8 cellular contexts compared by ENCODE assay signal in genomic region chr19:16457195-16457953, GRCh38. TPM values are rescaled to one million over a fixed set of nuclear protein-coding genes. Genes with fewer than 3 reads are reported as not detected.
A peak's percentile ranks its signal among the peaks of the same experiment; 100 is the strongest.
DNase-seq lines count a peak whose midpoint lies in the region; ATAC-seq and TF ChIP-seq lines count a peak whose summit lies in the region.

No MANE protein-coding gene starts in this region.

- CTCF ChIA-PET in activated CD8-positive, alpha-beta T cell treated with anti-CD3 and anti-CD28 coated beads for 36 hours (lab: Charles Lee), result no interaction called here
- CTCF ChIA-PET in activated CD8-positive, alpha-beta T cell treated with anti-CD3 and anti-CD28 coated beads, Interleukin-2, amount 10 ng/mL, durations not matched to agents 7 days and 5 days (lab: Charles Lee), result interaction anchor here (1.7 kb wide), 1 partner anchor 15 kb away, joined by 7 read pairs; no protein-coding TSS in a partner anchor
- CTCF ChIA-PET in T-cell (lab: Charles Lee), result interaction anchor here (0.5 to 0.6 kb wide), 2 partner anchors 22 to 189 kb away, joined by 3 read pairs; no protein-coding TSS in a partner anchor

- H3K9me3 Mint-ChIP-seq in activated CD8-positive, alpha-beta T cell treated with anti-CD3 and anti-CD28 coated beads for 36 hours, result no peaks in the 10 kb centered on the region
- no peaks in the 10 kb centered on the region for H3K9me3 Mint-ChIP-seq in activated CD8-positive, alpha-beta T cell treated with anti-CD3 and anti-CD28 coated beads, Interleukin-2, amount 10 ng/mL, durations not matched to agents 7 days and 5 days (ENCODE audit: insufficient read depth)
- no peaks in the 10 kb centered on the region for H3K9me3 Mint-ChIP-seq in T-cell

- peak; percentile 30 for ATAC-seq in activated CD8-positive, alpha-beta T cell treated with anti-CD3 and anti-CD28 coated beads for 36 hours
- ATAC-seq in activated CD8-positive, alpha-beta T cell treated with anti-CD3 and anti-CD28 coated beads, Interleukin-2, amount 10 ng/mL, durations not matched to agents 7 days and 5 days, result no peak
- ATAC-seq in T-cell (replicated peaks in 1 of 4) (peak; percentile 43 to 68 (median 60)), GM21447 (IDR thresholded peaks at IDR 0.05; ENCODE audit: unreplicated experiment) (no peak)

- H3K4me1 Mint-ChIP-seq in activated CD8-positive, alpha-beta T cell treated with anti-CD3 and anti-CD28 coated beads for 36 hours (ENCODE audit: low read depth), result peaks cover 36% of the 10 kb centered on the region
- peaks cover 24% of the 10 kb centered on the region for H3K4me1 Mint-ChIP-seq in activated CD8-positive, alpha-beta T cell treated with anti-CD3 and anti-CD28 coated beads, Interleukin-2, amount 10 ng/mL, durations not matched to agents 7 days and 5 days (ENCODE audit: low read depth)
- peaks cover 52 to 69% (median 62%) of the 10 kb centered on the region in 3 donors for H3K4me1 Mint-ChIP-seq in T-cell

- H3K4me3 Mint-ChIP-seq in activated CD8-positive, alpha-beta T cell treated with anti-CD3 and anti-CD28 coated beads for 36 hours, result no peak overlapping the region
- no peak overlapping the region for H3K4me3 Mint-ChIP-seq in activated CD8-positive, alpha-beta T cell treated with anti-CD3 and anti-CD28 coated beads, Interleukin-2, amount 10 ng/mL, durations not matched to agents 7 days and 5 days
- H3K4me3 Mint-ChIP-seq in T-cell, result peak overlapping the region in 2 of 3 donors; percentile 34 to 47

- H3K36me3 Mint-ChIP-seq in activated CD8-positive, alpha-beta T cell treated with anti-CD3 and anti-CD28 coated beads for 36 hours (ENCODE audit: low read depth), result peaks cover 2% of the 10 kb centered on the region
- no peaks in the 10 kb centered on the region for H3K36me3 Mint-ChIP-seq in activated CD8-positive, alpha-beta T cell treated with anti-CD3 and anti-CD28 coated beads, Interleukin-2, amount 10 ng/mL, durations not matched to agents 7 days and 5 days (ENCODE audit: low read depth)
- H3K36me3 Mint-ChIP-seq in T-cell, result peaks cover 3% of the 10 kb centered on the region

- TF ChIP-seq CTCF in activated CD8-positive, alpha-beta T cell treated with anti-CD3 and anti-CD28 coated beads for 36 hours (IDR thresholded peaks at IDR 0.05), result no peak
- TF ChIP-seq CTCF in fibroblast of the aortic adventitia (IDR thresholded peaks at IDR 0.05; ENCODE audit: insufficient read depth, low read length), result no peak

- POLR2A ChIA-PET in activated CD8-positive, alpha-beta T cell treated with anti-CD3 and anti-CD28 coated beads for 36 hours (lab: Charles Lee), result no interaction called here
- POLR2A ChIA-PET in activated CD8-positive, alpha-beta T cell treated with anti-CD3 and anti-CD28 coated beads, Interleukin-2, amount 10 ng/mL, durations not matched to agents 7 days and 5 days (lab: Charles Lee), result no interaction called here
- POLR2A ChIA-PET in T-cell (lab: Charles Lee), result interaction anchor here in 1 of 2 donors (0.6 kb wide), 1 partner anchor 19 kb away, joined by 4 read pairs; no protein-coding TSS in a partner anchor

- no peaks in the 10 kb centered on the region for H3K27me3 Mint-ChIP-seq in activated CD8-positive, alpha-beta T cell treated with anti-CD3 and anti-CD28 coated beads for 36 hours
- no peaks in the 10 kb centered on the region for H3K27me3 Mint-ChIP-seq in activated CD8-positive, alpha-beta T cell treated with anti-CD3 and anti-CD28 coated beads, Interleukin-2, amount 10 ng/mL, durations not matched to agents 7 days and 5 days (ENCODE audit: low read depth)
- H3K27me3 Mint-ChIP-seq in T-cell, result no peaks in the 10 kb centered on the region

- peak overlapping the region; percentile 28 for H3K27ac Mint-ChIP-seq in activated CD8-positive, alpha-beta T cell treated with anti-CD3 and anti-CD28 coated beads for 36 hours
- H3K27ac Mint-ChIP-seq in activated CD8-positive, alpha-beta T cell treated with anti-CD3 and anti-CD28 coated beads, Interleukin-2, amount 10 ng/mL, durations not matched to agents 7 days and 5 days, result no peak overlapping the region
- peak overlapping the region; percentile 28 to 69 for H3K27ac Mint-ChIP-seq in T-cell

- intact Hi-C loops in activated CD8-positive, alpha-beta T cell treated with anti-CD3 and anti-CD28 coated beads for 36 hours (cut with micrococcal nuclease), result no loop called here
- intact Hi-C loops in posterior cingulate gyrus (cut with DNase I), result no loop called here

- peak overlapping the region; percentile 32 for H3K4me3 ChIP-seq in fibroblast of the aortic adventitia (ENCODE audit: low read depth, low read length)

- DNase-seq in activated CD8-positive, alpha-beta T cell treated with anti-CD3 and anti-CD28 coated beads for 36 hours, result peak; percentile 31
- DNase-seq in activated CD8-positive, alpha-beta T cell treated with anti-CD3 and anti-CD28 coated beads, Interleukin-2, amount 10 ng/mL, durations not matched to agents 7 days and 5 days, result no peak
- DNase-seq in T-cell (peak in 1 of 34 experiments; percentile 10), fibroblast of the aortic adventitia (ENCODE audit: low read depth) (peak; percentile 61), posterior cingulate gyrus (peak in 6 of 10 donors; percentile 38 to 89 (median 63)), NAMALWA (ENCODE audit: low spot score) (no peak), NCI-H748 (lab: John Stamatoyannopoulos, UW; ENCODE audit: unreplicated experiment) (no peak)

RNA-seq across cellular contexts. Expression of gene EPS15L1, which starts 14.4 kb away (rescaled TPM):
- 10 to 100 TPM; 27.4 to 28.3 TPM for total RNA-seq in activated CD8-positive, alpha-beta T cell treated with anti-CD3 and anti-CD28 coated beads for 36 hours
- total RNA-seq in activated CD8-positive, alpha-beta T cell treated with anti-CD3 and anti-CD28 coated beads, Interleukin-2, amount 10 ng/mL, durations not matched to agents 7 days and 5 days, result 10 to 100 TPM; 34.1 to 35.5 TPM
- total RNA-seq in T-cell, result 10 to 100 TPM; 42.0 to 60.2 (median 57.7) TPM
- total RNA-seq in fibroblast of the aortic adventitia (ENCODE audit: low replicate concordance), result 10.5 and 15.8 TPM in 2 replicates

RNA-seq across cellular contexts. Expression of gene CALR3, which starts 38.6 kb away (rescaled TPM):
- not detected for total RNA-seq in activated CD8-positive, alpha-beta T cell treated with anti-CD3 and anti-CD28 coated beads for 36 hours
- not detected for total RNA-seq in activated CD8-positive, alpha-beta T cell treated with anti-CD3 and anti-CD28 coated beads, Interleukin-2, amount 10 ng/mL, durations not matched to agents 7 days and 5 days
- total RNA-seq in T-cell (not detected), fibroblast of the aortic adventitia (ENCODE audit: low replicate concordance) (not detected in 2 replicates)

RNA-seq across cellular contexts. Expression of gene C19orf44, which starts 38.8 kb away (rescaled TPM):
- total RNA-seq in activated CD8-positive, alpha-beta T cell treated with anti-CD3 and anti-CD28 coated beads for 36 hours, result 1 to 10 TPM; 1.9 to 2.3 TPM
- 1 to 10 TPM; 3.0 to 3.1 TPM for total RNA-seq in activated CD8-positive, alpha-beta T cell treated with anti-CD3 and anti-CD28 coated beads, Interleukin-2, amount 10 ng/mL, durations not matched to agents 7 days and 5 days
- total RNA-seq in T-cell (1 to 10 TPM; 2.3 to 4.6 (median 3.3) TPM), fibroblast of the aortic adventitia (ENCODE audit: low replicate concordance) (7.5 and 7.9 TPM in 2 replicates)

Comparison
In these comparisons a context has a peak if more than half of its experiments do, and no peak if none do; other contexts are left out.
1. ATAC-seq: peak in activated CD8-positive, alpha-beta T cell treated with anti-CD3 and anti-CD28 coated beads for 36 hours (single experiment) and T-cell (4 of 4); none in activated CD8-positive, alpha-beta T cell treated with anti-CD3 and anti-CD28 coated beads, Interleukin-2, amount 10 ng/mL, durations not matched to agents 7 days and 5 days (single experiment) and GM21447 (single experiment).
2. DNase-seq: peak in activated CD8-positive, alpha-beta T cell treated with anti-CD3 and anti-CD28 coated beads for 36 hours (single experiment), fibroblast of the aortic adventitia (single experiment) and posterior cingulate gyrus (6 of 10); none in activated CD8-positive, alpha-beta T cell treated with anti-CD3 and anti-CD28 coated beads, Interleukin-2, amount 10 ng/mL, durations not matched to agents 7 days and 5 days (single experiment), NAMALWA (single experiment) and NCI-H748 (single experiment).
3. H3K4me3 Mint-ChIP-seq: peak in T-cell (2 of 3); none in activated CD8-positive, alpha-beta T cell treated with anti-CD3 and anti-CD28 coated beads for 36 hours (single experiment) and activated CD8-positive, alpha-beta T cell treated with anti-CD3 and anti-CD28 coated beads, Interleukin-2, amount 10 ng/mL, durations not matched to agents 7 days and 5 days (single experiment).